10 cellular contexts compared by ENCODE assay signal in genomic region chr2:146312899-146313298, GRCh38.
DNase-seq lines count a peak whose midpoint lies in the region; ATAC-seq and TF ChIP-seq lines count a peak whose summit lies in the region.
"Had no signal": no experiment of that assay in that cellular context is flagged by ENCODE, and none has a peak within 500 bp of the region (broad histone marks: within the 10 kb centered on the region; RNA-seq: fewer than 3 reads in every experiment).

No MANE protein-coding gene starts in this region.

- H3K4me3 Mint-ChIP-seq in activated CD8-positive, alpha-beta memory T cell treated with anti-CD3 and anti-CD28 coated beads, Interleukin-2, amount 10 ng/mL, durations not matched to agents 7 days and 5 days, result no peak overlapping the region
- H3K4me3 Mint-ChIP-seq: natural killer cell treated with Interleukin-12 subunit alpha and Interleukin-12 subunit beta and Interleukin-15 and Interleukin-18, amount 100 ng/mL, for 72 hours; stimulated activated naive CD8-positive, alpha-beta T cell treated with anti-CD3 and anti-CD28 coated beads, Interleukin-15, amount 100 ng/mL, for 72 hours had no signal

- no peaks in the 10 kb centered on the region for H3K9me3 ChIP-seq in parathyroid adenoma (ENCODE audit: control insufficient read depth, low read length)

- H3K9me3 Mint-ChIP-seq in activated CD8-positive, alpha-beta memory T cell treated with anti-CD3 and anti-CD28 coated beads, Interleukin-2, amount 10 ng/mL, durations not matched to agents 7 days and 5 days (ENCODE audit: low read depth), result no peaks in the 10 kb centered on the region
- H3K9me3 Mint-ChIP-seq: natural killer cell treated with Interleukin-12 subunit alpha and Interleukin-12 subunit beta and Interleukin-15 and Interleukin-18, amount 100 ng/mL, for 72 hours; stimulated activated naive CD8-positive, alpha-beta T cell treated with anti-CD3 and anti-CD28 coated beads, Interleukin-15, amount 100 ng/mL, for 72 hours had no signal

- no peaks in the 10 kb centered on the region for H3K4me1 ChIP-seq in parathyroid adenoma

- no peaks in the 10 kb centered on the region for H3K27me3 Mint-ChIP-seq in activated CD8-positive, alpha-beta memory T cell treated with anti-CD3 and anti-CD28 coated beads, Interleukin-2, amount 10 ng/mL, durations not matched to agents 7 days and 5 days
- H3K27me3 Mint-ChIP-seq: natural killer cell treated with Interleukin-12 subunit alpha and Interleukin-12 subunit beta and Interleukin-15 and Interleukin-18, amount 100 ng/mL, for 72 hours; stimulated activated naive CD8-positive, alpha-beta T cell treated with anti-CD3 and anti-CD28 coated beads, Interleukin-15, amount 100 ng/mL, for 72 hours had no signal

- no peaks in the 10 kb centered on the region for H3K4me1 Mint-ChIP-seq in activated CD8-positive, alpha-beta memory T cell treated with anti-CD3 and anti-CD28 coated beads, Interleukin-2, amount 10 ng/mL, durations not matched to agents 7 days and 5 days
- H3K4me1 Mint-ChIP-seq: stimulated activated naive CD8-positive, alpha-beta T cell treated with anti-CD3 and anti-CD28 coated beads, Interleukin-15, amount 100 ng/mL, for 72 hours had no signal

- DNase-seq in H4 (ENCODE audit: low spot score) (peak; percentile 50), NCI-H748 (lab: John Stamatoyannopoulos, UW; ENCODE audit: unreplicated experiment) (peak; percentile 23), dermis blood vessel endothelial cell (peak; percentile 50), NCI-H187 treated with DMSO at 0.1 percent for 48 hours (lab: John Stamatoyannopoulos, UW) (no peak)
- no peak for DNase-seq in activated CD8-positive, alpha-beta memory T cell treated with anti-CD3 and anti-CD28 coated beads, Interleukin-2, amount 10 ng/mL, durations not matched to agents 7 days and 5 days
- DNase-seq: activated CD4-positive, CD25-positive, alpha-beta regulatory T cell treated with anti-CD3 and anti-CD28 coated beads, Interleukin-2, amount 50 U/mL, for 72 hours; stimulated activated naive CD8-positive, alpha-beta T cell treated with anti-CD3 and anti-CD28 coated beads, Interleukin-15, amount 100 ng/mL, for 72 hours had no signal

- H3K4me2 ChIP-seq in parathyroid adenoma (ENCODE audit: low read length), result no peak overlapping the region

- H3K9ac ChIP-seq in parathyroid adenoma, result no peak overlapping the region

- CTCF ChIA-PET in activated CD8-positive, alpha-beta memory T cell treated with anti-CD3 and anti-CD28 coated beads, Interleukin-2, amount 10 ng/mL, durations not matched to agents 7 days and 5 days (lab: Charles Lee), result no interaction called here

- no peak overlapping the region for H3K27ac Mint-ChIP-seq in activated CD8-positive, alpha-beta memory T cell treated with anti-CD3 and anti-CD28 coated beads, Interleukin-2, amount 10 ng/mL, durations not matched to agents 7 days and 5 days
- H3K27ac Mint-ChIP-seq: natural killer cell treated with Interleukin-12 subunit alpha and Interleukin-12 subunit beta and Interleukin-15 and Interleukin-18, amount 100 ng/mL, for 72 hours; stimulated activated naive CD8-positive, alpha-beta T cell treated with anti-CD3 and anti-CD28 coated beads, Interleukin-15, amount 100 ng/mL, for 72 hours had no signal

- no peak for ATAC-seq in GM18502 (IDR thresholded peaks at IDR 0.05; ENCODE audit: poor library complexity, unreplicated experiment)
- ATAC-seq in activated CD8-positive, alpha-beta memory T cell treated with anti-CD3 and anti-CD28 coated beads, Interleukin-2, amount 10 ng/mL, durations not matched to agents 7 days and 5 days, result no peak
- ATAC-seq: natural killer cell treated with Interleukin-12 subunit alpha and Interleukin-12 subunit beta and Interleukin-15 and Interleukin-18, amount 100 ng/mL, for 72 hours; stimulated activated naive CD8-positive, alpha-beta T cell treated with anti-CD3 and anti-CD28 coated beads, Interleukin-15, amount 100 ng/mL, for 72 hours had no signal

- no peaks in the 10 kb centered on the region for H3K36me3 Mint-ChIP-seq in activated CD8-positive, alpha-beta memory T cell treated with anti-CD3 and anti-CD28 coated beads, Interleukin-2, amount 10 ng/mL, durations not matched to agents 7 days and 5 days
- H3K36me3 Mint-ChIP-seq: natural killer cell treated with Interleukin-12 subunit alpha and Interleukin-12 subunit beta and Interleukin-15 and Interleukin-18, amount 100 ng/mL, for 72 hours had no signal

- no peak overlapping the region for H3K27ac ChIP-seq in parathyroid adenoma

- no peaks in the 10 kb centered on the region for H3K79me2 ChIP-seq in parathyroid adenoma

- TF ChIP-seq CTCF in parathyroid adenoma (IDR thresholded peaks at IDR 0.05), result peak; percentile 24

- H3K4me3 ChIP-seq in parathyroid adenoma (ENCODE audit: low read depth, low read length), result no peak overlapping the region

- H3K36me3 ChIP-seq in parathyroid adenoma (ENCODE audit: control insufficient read depth, insufficient read depth, low read length), result no peaks in the 10 kb centered on the region

- no peak overlapping the region for H2AFZ ChIP-seq in parathyroid adenoma

- no peaks in the 10 kb centered on the region for H3K27me3 ChIP-seq in parathyroid adenoma (ENCODE audit: control insufficient read depth, insufficient read depth, low read length)

Comparison
In these comparisons a context has a peak if more than half of its experiments do, and no peak if none do; other contexts are left out.
1. DNase-seq: peak in H4 (single experiment), NCI-H748 (single experiment) and dermis blood vessel endothelial cell (single experiment); none in NCI-H187 treated with DMSO at 0.1 percent for 48 hours (single experiment) and activated CD8-positive, alpha-beta memory T cell treated with anti-CD3 and anti-CD28 coated beads, Interleukin-2, amount 10 ng/mL, durations not matched to agents 7 days and 5 days (single experiment).